Comparison of ENCODE assay signal across 14 cellular contexts in genomic region chr12:76422154-76422877, GRCh38.
A peak's percentile ranks its signal among the peaks of the same experiment; 100 is the strongest.
DNase-seq lines count a peak whose midpoint lies in the region; ATAC-seq and TF ChIP-seq lines count a peak whose summit lies in the region.
"Had no signal": no experiment of that assay in that cellular context is flagged by ENCODE, and none has a peak within 500 bp of the region (broad histone marks: within the 10 kb centered on the region; RNA-seq: fewer than 3 reads in every experiment).

No MANE protein-coding gene starts in this region.

- no peak overlapping the region for H3K4me3 Mint-ChIP-seq in activated T-helper 1 cell treated with anti-CD3 and anti-CD28 coated beads, Interleukin-12 subunit alpha, Interleukin-12 subunit beta, Interleukin-2, Interleukin-4 antibody, amounts not matched to agents 30 ng/mL and 10 ng/mL and 1 ng/mL, durations not matched to agents 14 hours and 24 hours and 36 hours
- H3K4me3 Mint-ChIP-seq: IgD-negative memory B cell had no signal

- H3K4ac ChIP-seq in neuronal stem cell (ENCODE audit: low read length) = no peak overlapping the region

- no peaks in the 10 kb centered on the region for H3K79me1 ChIP-seq in neuronal stem cell (ENCODE audit: low read depth, low read length)

- 47% methylated on average over 6 of the region's 6 CpGs for WGBS in suprapubic skin
- WGBS in neuronal stem cell (ENCODE audit: extremely low coverage in 2 of 2, insufficient read length in 2 of 2, insufficient replicate concordance in 1 of 2), 2 donors = no CpG with 5 or more reads among the region's 6 CpGs

- H3K36me3 Mint-ChIP-seq in activated T-helper 1 cell treated with anti-CD3 and anti-CD28 coated beads, Interleukin-12 subunit alpha, Interleukin-12 subunit beta, Interleukin-2, Interleukin-4 antibody, amounts not matched to agents 30 ng/mL and 10 ng/mL and 1 ng/mL, durations not matched to agents 14 hours and 24 hours and 36 hours (ENCODE audit: low read depth) = peaks cover 16% of the 10 kb centered on the region

- peaks cover 21% of the 10 kb centered on the region for H3K9me3 Mint-ChIP-seq in activated T-helper 1 cell treated with anti-CD3 and anti-CD28 coated beads, Interleukin-12 subunit alpha, Interleukin-12 subunit beta, Interleukin-2, Interleukin-4 antibody, amounts not matched to agents 30 ng/mL and 10 ng/mL and 1 ng/mL, durations not matched to agents 14 hours and 24 hours and 36 hours

- no peak overlapping the region for H2AK5ac ChIP-seq in neuronal stem cell (ENCODE audit: low read depth, low read length)

- H3K4me3 ChIP-seq in HCT116 (replicated peaks in 1 of 2; ENCODE audit: low read depth in 1 of 2, low read length in 2 of 2) (no peak overlapping the region), suprapubic skin (peak overlapping the region; percentile 39), neuronal stem cell (ENCODE audit: low read length in 2 of 2) (no peak overlapping the region)
- H3K4me3 ChIP-seq: cardiac muscle cell, HAP-1 had no signal

- no peak overlapping the region for H3K14ac ChIP-seq in neuronal stem cell (ENCODE audit: low read length)

- H3K4me1 Mint-ChIP-seq in activated T-helper 1 cell treated with anti-CD3 and anti-CD28 coated beads, Interleukin-12 subunit alpha, Interleukin-12 subunit beta, Interleukin-2, Interleukin-4 antibody, amounts not matched to agents 30 ng/mL and 10 ng/mL and 1 ng/mL, durations not matched to agents 14 hours and 24 hours and 36 hours (ENCODE audit: low read depth) = peaks cover 4% of the 10 kb centered on the region

- no peak for TF ChIP-seq RAD21 in HCT116 (IDR thresholded peaks at IDR 0.05; ENCODE audit: low read depth)

- peaks cover 35% of the 10 kb centered on the region for H3K79me2 ChIP-seq in HCT116 (ENCODE audit: insufficient read depth, low read length)

- intact Hi-C loops in HCT116 (cut with micrococcal nuclease) = no loop called here
- intact Hi-C loops in activated T-helper 1 cell treated with anti-CD3 and anti-CD28 coated beads, Interleukin-12 subunit alpha, Interleukin-12 subunit beta, Interleukin-2, Interleukin-4 antibody, amounts not matched to agents 30 ng/mL and 10 ng/mL and 1 ng/mL, durations not matched to agents 14 hours and 24 hours and 36 hours (cut with micrococcal nuclease) = no loop called here

- H3K36me3 ChIP-seq in HCT116 (ENCODE audit: control insufficient read depth in 1 of 2, insufficient read depth in 2 of 2, low read length in 2 of 2) (peaks cover 0 to 5% of the 10 kb centered on the region in 2 experiments; a peak in 1 of 4 replicates), suprapubic skin (no peaks in the 10 kb centered on the region), neuronal stem cell (replicated peaks in 1 of 2; ENCODE audit: control insufficient read depth in 2 of 2, insufficient read depth in 2 of 2, low read length in 2 of 2) (no peaks in the 10 kb centered on the region)
- H3K36me3 ChIP-seq: cardiac muscle cell, HAP-1 had no signal

- H3K9me3 ChIP-seq in HCT116 (ENCODE audit: control insufficient read depth in 1 of 2, insufficient read depth in 1 of 2, low read depth in 1 of 2, low read length in 2 of 2) (peaks cover 6 to 10% of the 10 kb centered on the region in 2 experiments; a peak in 2 of 4 replicates), suprapubic skin (peaks cover 9% of the 10 kb centered on the region), neuronal stem cell (replicated peaks in 1 of 2; ENCODE audit: control insufficient read depth in 2 of 2, insufficient read depth in 1 of 2, low read depth in 1 of 2, low read length in 2 of 2) (peaks cover 1 to 26% of the 10 kb centered on the region in 2 donors)
- H3K9me3 ChIP-seq: HAP-1 had no signal

- no peaks in the 10 kb centered on the region for H3K27me3 Mint-ChIP-seq in activated T-helper 1 cell treated with anti-CD3 and anti-CD28 coated beads, Interleukin-12 subunit alpha, Interleukin-12 subunit beta, Interleukin-2, Interleukin-4 antibody, amounts not matched to agents 30 ng/mL and 10 ng/mL and 1 ng/mL, durations not matched to agents 14 hours and 24 hours and 36 hours (ENCODE audit: insufficient read depth)
- H3K27me3 Mint-ChIP-seq: IgD-negative memory B cell had no signal

- H2AFZ ChIP-seq in HCT116 (ENCODE audit: low read depth, low read length, poor library complexity, severe bottlenecking) (no peak overlapping the region), neuronal stem cell (ENCODE audit: low read length) (no peak overlapping the region)

- H3K9ac ChIP-seq in HCT116 (ENCODE audit: low read length) (no peak overlapping the region), neuronal stem cell (ENCODE audit: low read depth, low read length, poor library complexity) (no peak overlapping the region)

- TF ChIP-seq CTCF in HCT116 (IDR thresholded peaks at IDR 0.05 in 2 of 3, conservative IDR thresholded peaks at IDR 0.05 in 1 of 3; ENCODE audit: borderline replicate concordance in 1 of 3, insufficient read depth in 1 of 3, low read depth in 2 of 3, low read length in 2 of 3) = no peak
- TF ChIP-seq CTCF in foreskin keratinocyte (conservative IDR thresholded peaks at IDR 0.05) = no peak
- no peak for TF ChIP-seq CTCF in suprapubic skin (IDR thresholded peaks at IDR 0.05)

- CTCF ChIA-PET in HCT116 (lab: Charles Lee) = no interaction called here

- no peak overlapping the region for H4K91ac ChIP-seq in neuronal stem cell (ENCODE audit: low read depth, low read length, poor library complexity)

- TSS peak; percentile 62 for BruUV-seq in HCT116 (replicated peaks; lab: Mats Ljungman, UMichigan)

- POLR2A ChIA-PET in HCT116 (lab: Charles Lee) = no interaction called here

- H3K9me2 ChIP-seq in HCT116 (ENCODE audit: insufficient read depth) = no peaks in the 10 kb centered on the region

- H2BK15ac ChIP-seq in neuronal stem cell (ENCODE audit: low read length) = no peak overlapping the region

- ATAC-seq in HCT116 (no peak), foreskin keratinocyte (peak; percentile 33), HG03432 (IDR thresholded peaks at IDR 0.05; ENCODE audit: unreplicated experiment) (no peak), HG02885 (IDR thresholded peaks at IDR 0.05; ENCODE audit: poor library complexity, unreplicated experiment) (no peak)

- H3K4me1 ChIP-seq in HCT116 (ENCODE audit: control insufficient read depth in 1 of 2, insufficient read depth in 2 of 2, low read length in 2 of 2) (no peaks in the 10 kb centered on the region), foreskin keratinocyte (peaks cover 5% of the 10 kb centered on the region), suprapubic skin (peaks cover 6% of the 10 kb centered on the region), neuronal stem cell (ENCODE audit: control insufficient read depth in 2 of 2, insufficient read depth in 1 of 2, low read depth in 1 of 2, low read length in 2 of 2) (peaks cover 0 to 3% of the 10 kb centered on the region in 2 donors)

- no peak overlapping the region for H2BK12ac ChIP-seq in neuronal stem cell (ENCODE audit: low read length)

- no peak overlapping the region for H3K18ac ChIP-seq in neuronal stem cell (ENCODE audit: low read length)

- no peak overlapping the region for H2BK120ac ChIP-seq in neuronal stem cell (ENCODE audit: low read depth, low read length)

- no peaks in the 10 kb centered on the region for H4K20me1 ChIP-seq in HCT116 (ENCODE audit: insufficient read depth)

- TF ChIP-seq EP300 in suprapubic skin (IDR thresholded peaks at IDR 0.05) = no peak

- H4K8ac ChIP-seq in neuronal stem cell (ENCODE audit: low read depth, low read length) = no peak overlapping the region

- RAD21 ChIA-PET in HCT116 (lab: Charles Lee; ENCODE audit: low non-redundant PET in 1 of 2, low total read pairs in 2 of 2, uncharacterized antibody in 2 of 2, unreplicated experiment in 2 of 2) = no interaction called here

- no peak overlapping the region for H3K4me2 ChIP-seq in HCT116 (ENCODE audit: low read length)
- H3K4me2 ChIP-seq in neuronal stem cell (ENCODE audit: insufficient read depth, low read length, poor library complexity, severe bottlenecking) = no peak overlapping the region

- no peak for DNase-seq in HCT116 (ENCODE audit: low read depth, low spot score)
- DNase-seq in activated T-helper 1 cell treated with anti-CD3 and anti-CD28 coated beads, Interleukin-12 subunit alpha, Interleukin-12 subunit beta, Interleukin-2, Interleukin-4 antibody, amounts not matched to agents 30 ng/mL and 10 ng/mL and 1 ng/mL, durations not matched to agents 14 hours and 24 hours and 36 hours (ENCODE audit: low spot score) = no peak
- DNase-seq in foreskin keratinocyte = peak in 1 of 2 donors; percentile 21
- no peak for DNase-seq in suprapubic skin (ENCODE audit: low spot score in 2 of 2)
- DNase-seq in neuronal stem cell (ENCODE audit: low spot score) = no peak
- DNase-seq: activated effector memory CD4-positive, alpha-beta T cell treated with Interleukin-2 at 50 U/mL for 16 hours; DMS79; NCI-H146; T-helper 1 cell had no signal

- no peak overlapping the region for H2BK5ac ChIP-seq in neuronal stem cell (ENCODE audit: low read length)

- H3K27ac Mint-ChIP-seq in activated T-helper 1 cell treated with anti-CD3 and anti-CD28 coated beads, Interleukin-12 subunit alpha, Interleukin-12 subunit beta, Interleukin-2, Interleukin-4 antibody, amounts not matched to agents 30 ng/mL and 10 ng/mL and 1 ng/mL, durations not matched to agents 14 hours and 24 hours and 36 hours = peak overlapping the region; percentile 19

- H3K23ac ChIP-seq in neuronal stem cell (ENCODE audit: low read depth, low read length, poor library complexity) = no peak overlapping the region

- peak overlapping the region; percentile 61; the same call in 1 of the 2 replicates for H3K27ac ChIP-seq in HCT116 (ENCODE audit: low read depth, low read length)
- peak overlapping the region; percentile 59 for H3K27ac ChIP-seq in foreskin keratinocyte
- peak overlapping the region; percentile 53 for H3K27ac ChIP-seq in suprapubic skin
- no peak overlapping the region for H3K27ac ChIP-seq in neuronal stem cell (replicated peaks; ENCODE audit: low read length)
- H3K27ac ChIP-seq: cardiac muscle cell had no signal

- no peaks in the 10 kb centered on the region for H3K27me3 ChIP-seq in HCT116 (ENCODE audit: insufficient read depth, low read length)
- H3K27me3 ChIP-seq in foreskin keratinocyte = no peaks in the 10 kb centered on the region
- no peaks in the 10 kb centered on the region for H3K27me3 ChIP-seq in suprapubic skin
- no peaks in the 10 kb centered on the region for H3K27me3 ChIP-seq in neuronal stem cell (ENCODE audit: control insufficient read depth in 3 of 3, insufficient read depth in 3 of 3, low read depth in 1 of 3, low read length in 3 of 3)
- H3K27me3 ChIP-seq: cardiac muscle cell had no signal

- TF ChIP-seq POLR2A in HCT116 (IDR thresholded peaks at IDR 0.05; ENCODE audit: borderline replicate concordance, extremely low read depth, insufficient read depth, insufficient read length) = no peak
- no peak for TF ChIP-seq POLR2A in suprapubic skin (IDR thresholded peaks at IDR 0.05)

TF ChIP-seq in HCT116, 20 proteins besides CTCF, POLR2A, EP300 and RAD21:
- TF ChIP-seq ZNF274 (IDR thresholded peaks at IDR 0.05; ENCODE audit: low read depth, low read length) (no peak), POLR2AphosphoS5 (IDR thresholded peaks at IDR 0.05; ENCODE audit: low read depth, low read length) (no peak)
